ENCODE assay signal across 1 cellular context in the genomic region with DNA sequence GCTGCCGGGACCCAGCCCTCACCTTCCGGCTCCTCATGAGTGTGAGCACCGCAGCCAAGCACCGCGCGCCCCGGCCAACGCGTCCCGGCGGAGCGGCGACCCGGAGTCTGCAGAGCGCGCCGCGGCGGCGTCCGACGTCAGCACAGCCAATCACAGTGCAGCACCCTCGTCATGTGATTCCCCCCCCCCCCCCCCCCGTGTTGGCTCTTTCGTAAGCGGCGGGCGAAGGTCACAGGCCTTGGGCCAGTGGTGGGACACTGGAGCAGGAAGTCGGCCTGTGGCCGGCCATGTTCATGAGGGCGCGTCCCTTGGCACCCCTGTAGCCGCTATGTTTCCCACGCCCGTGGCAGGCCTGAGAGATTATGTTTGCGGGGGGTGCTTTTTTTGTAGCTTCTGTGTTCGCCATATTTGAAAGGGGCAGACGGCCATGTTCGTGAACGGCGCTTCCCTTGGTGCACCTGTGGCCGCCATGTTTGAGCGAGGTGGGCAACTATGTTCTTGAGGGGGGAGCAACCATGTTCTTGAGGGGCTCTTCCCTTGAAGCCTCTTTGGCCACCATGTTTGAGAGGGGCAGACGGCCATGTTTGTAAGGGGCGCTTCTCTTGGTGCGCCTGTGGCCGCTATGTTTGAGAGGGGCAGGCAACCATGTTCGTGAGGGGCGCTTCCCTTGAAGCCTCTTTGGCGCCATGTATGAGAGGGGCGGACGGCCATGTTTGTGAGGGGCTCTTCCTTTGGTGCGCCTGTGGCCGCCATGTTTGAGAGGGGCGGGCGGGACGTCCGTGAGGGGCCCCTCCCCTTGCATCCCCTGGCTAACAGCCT.
TF ChIP-seq lines count a peak whose summit lies in the region.

A gene (minus strand): TSS at position 123 of the 819 bp plus-strand sequence. CDS start 86 bp downstream, at position 37.

TF ChIP-seq in HepG2, 621 proteins besides CTCF, POLR2A, EP300 and RAD21 (continued from another document and continues in another):
- TF ChIP-seq, protein P1, sequence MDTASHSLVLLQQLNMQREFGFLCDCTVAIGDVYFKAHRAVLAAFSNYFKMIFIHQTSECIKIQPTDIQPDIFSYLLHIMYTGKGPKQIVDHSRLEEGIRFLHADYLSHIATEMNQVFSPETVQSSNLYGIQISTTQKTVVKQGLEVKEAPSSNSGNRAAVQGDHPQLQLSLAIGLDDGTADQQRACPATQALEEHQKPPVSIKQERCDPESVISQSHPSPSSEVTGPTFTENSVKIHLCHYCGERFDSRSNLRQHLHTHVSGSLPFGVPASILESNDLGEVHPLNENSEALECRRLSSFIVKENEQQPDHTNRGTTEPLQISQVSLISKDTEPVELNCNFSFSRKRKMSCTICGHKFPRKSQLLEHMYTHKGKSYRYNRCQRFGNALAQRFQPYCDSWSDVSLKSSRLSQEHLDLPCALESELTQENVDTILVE (CRISPR knock-in tag; IDR thresholded peaks at IDR 0.05), result peak; percentile 82
- TF ChIP-seq, protein P2, sequence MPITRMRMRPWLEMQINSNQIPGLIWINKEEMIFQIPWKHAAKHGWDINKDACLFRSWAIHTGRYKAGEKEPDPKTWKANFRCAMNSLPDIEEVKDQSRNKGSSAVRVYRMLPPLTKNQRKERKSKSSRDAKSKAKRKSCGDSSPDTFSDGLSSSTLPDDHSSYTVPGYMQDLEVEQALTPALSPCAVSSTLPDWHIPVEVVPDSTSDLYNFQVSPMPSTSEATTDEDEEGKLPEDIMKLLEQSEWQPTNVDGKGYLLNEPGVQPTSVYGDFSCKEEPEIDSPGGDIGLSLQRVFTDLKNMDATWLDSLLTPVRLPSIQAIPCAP (CRISPR knock-in tag; IDR thresholded peaks at IDR 0.05; ENCODE audit: low read depth), result no peak
- TF ChIP-seq CEBPB (IDR thresholded peaks at IDR 0.05; ENCODE audit: borderline replicate concordance, low read depth, low read length) (peak; percentile 76), HNRNPK (IDR thresholded peaks at IDR 0.05; ENCODE audit: low read depth, low read length, poor library complexity, severe bottlenecking) (peak; percentile 99), ZNF260 (CRISPR knock-in tag; IDR thresholded peaks at IDR 0.05; ENCODE audit: borderline replicate concordance, low read depth) (no peak), DMAP1 (CRISPR knock-in tag; IDR thresholded peaks at IDR 0.05) (peak; percentile 54; the same call in 1 of the 2 replicates), TBL1XR1 (IDR thresholded peaks at IDR 0.05; ENCODE audit: borderline replicate concordance, low read length, partially characterized antibody) (peak; percentile 63), ZNF296 (CRISPR knock-in tag; conservative IDR thresholded peaks at IDR 0.05) (0 out of 2 replicates have a peak, but pooled peaks have one; percentile 10), ZNF138 (CRISPR knock-in tag; IDR thresholded peaks at IDR 0.05; ENCODE audit: low read depth) (0 out of 2 replicates have a peak, but pooled peaks have one; percentile 63), MZF1 (CRISPR knock-in tag; IDR thresholded peaks at IDR 0.05; ENCODE audit: borderline replicate concordance) (no peak), NR3C1 (CRISPR knock-in tag; IDR thresholded peaks at IDR 0.05) (no peak), ZNF431 (CRISPR knock-in tag; IDR thresholded peaks at IDR 0.05; ENCODE audit: borderline replicate concordance, low read depth) (0 out of 2 replicates have a peak, but pooled peaks have one; percentile 45), SKI (IDR thresholded peaks at IDR 0.05; ENCODE audit: partially characterized antibody) (peak; percentile 73), THAP11 (CRISPR knock-in tag; IDR thresholded peaks at IDR 0.05) (peak; percentile 88), AGO1 (IDR thresholded peaks at IDR 0.05; ENCODE audit: low read depth, low read length, poor library complexity, severe bottlenecking) (no peak), PHF20 (CRISPR knock-in tag; IDR thresholded peaks at IDR 0.05) (peak; percentile 65), ZNF12 (CRISPR knock-in tag; IDR thresholded peaks at IDR 0.05) (0 out of 2 replicates have a peak, but pooled peaks have one; percentile 5), MAFG (CRISPR knock-in tag; IDR thresholded peaks at IDR 0.05) (no peak), HOXA3 (CRISPR knock-in tag; IDR thresholded peaks at IDR 0.05) (peak; percentile 100), ERF (CRISPR knock-in tag; IDR thresholded peaks at IDR 0.05) (peak; percentile 43; the same call in 1 of the 2 replicates), ZC3H13 (CRISPR knock-in tag; IDR thresholded peaks at IDR 0.05) (peak; percentile 53; the same call in 1 of the 2 replicates), ELF1 (CRISPR knock-in tag; IDR thresholded peaks at IDR 0.05) (peak; percentile 70), GABPA (IDR thresholded peaks at IDR 0.05; ENCODE audit: low read depth, low read length) (no peak), GABPA (CRISPR knock-in tag; IDR thresholded peaks at IDR 0.05; ENCODE audit: low read depth) (peak; percentile 80), IKZF4 (CRISPR knock-in tag; IDR thresholded peaks at IDR 0.05; ENCODE audit: borderline replicate concordance, low read depth, not compliant biosample characterization) (no peak), ZSCAN9 (CRISPR knock-in tag; IDR thresholded peaks at IDR 0.05; ENCODE audit: borderline replicate concordance) (0 out of 2 replicates have a peak, but pooled peaks have one; percentile 19), CCDC6 (CRISPR knock-in tag; IDR thresholded peaks at IDR 0.05) (0 out of 2 replicates have a peak, but pooled peaks have one; percentile 67), FOXK2 (IDR thresholded peaks at IDR 0.05) (no peak), SIX4 (CRISPR knock-in tag; IDR thresholded peaks at IDR 0.05) (no peak; the same call in 1 of the 2 replicates), ZBTB42 (CRISPR knock-in tag; IDR thresholded peaks at IDR 0.05) (peak; percentile 18; the same call in 1 of the 2 replicates), HNF4G (IDR thresholded peaks at IDR 0.05; ENCODE audit: borderline replicate concordance, low read depth, low read length) (peak; percentile 94), HNF4G (CRISPR knock-in tag; IDR thresholded peaks at IDR 0.05; ENCODE audit: borderline replicate concordance, low read depth) (peak; percentile 70), ATF7 (IDR thresholded peaks at IDR 0.05) (no peak), ATF7 (CRISPR knock-in tag; IDR thresholded peaks at IDR 0.05) (0 out of 2 replicates have a peak, but pooled peaks have one; percentile 23), ZFX (CRISPR knock-in tag; IDR thresholded peaks at IDR 0.05; ENCODE audit: low read depth) (peak; percentile 90), ZNF644 (CRISPR knock-in tag; IDR thresholded peaks at IDR 0.05; ENCODE audit: low read depth) (peak; percentile 22; the same call in 1 of the 2 replicates), ZNF556 (CRISPR knock-in tag; IDR thresholded peaks at IDR 0.05; ENCODE audit: borderline replicate concordance) (peak; percentile 57; the same call in 1 of the 2 replicates)
- TF ChIP-seq, protein P3, sequence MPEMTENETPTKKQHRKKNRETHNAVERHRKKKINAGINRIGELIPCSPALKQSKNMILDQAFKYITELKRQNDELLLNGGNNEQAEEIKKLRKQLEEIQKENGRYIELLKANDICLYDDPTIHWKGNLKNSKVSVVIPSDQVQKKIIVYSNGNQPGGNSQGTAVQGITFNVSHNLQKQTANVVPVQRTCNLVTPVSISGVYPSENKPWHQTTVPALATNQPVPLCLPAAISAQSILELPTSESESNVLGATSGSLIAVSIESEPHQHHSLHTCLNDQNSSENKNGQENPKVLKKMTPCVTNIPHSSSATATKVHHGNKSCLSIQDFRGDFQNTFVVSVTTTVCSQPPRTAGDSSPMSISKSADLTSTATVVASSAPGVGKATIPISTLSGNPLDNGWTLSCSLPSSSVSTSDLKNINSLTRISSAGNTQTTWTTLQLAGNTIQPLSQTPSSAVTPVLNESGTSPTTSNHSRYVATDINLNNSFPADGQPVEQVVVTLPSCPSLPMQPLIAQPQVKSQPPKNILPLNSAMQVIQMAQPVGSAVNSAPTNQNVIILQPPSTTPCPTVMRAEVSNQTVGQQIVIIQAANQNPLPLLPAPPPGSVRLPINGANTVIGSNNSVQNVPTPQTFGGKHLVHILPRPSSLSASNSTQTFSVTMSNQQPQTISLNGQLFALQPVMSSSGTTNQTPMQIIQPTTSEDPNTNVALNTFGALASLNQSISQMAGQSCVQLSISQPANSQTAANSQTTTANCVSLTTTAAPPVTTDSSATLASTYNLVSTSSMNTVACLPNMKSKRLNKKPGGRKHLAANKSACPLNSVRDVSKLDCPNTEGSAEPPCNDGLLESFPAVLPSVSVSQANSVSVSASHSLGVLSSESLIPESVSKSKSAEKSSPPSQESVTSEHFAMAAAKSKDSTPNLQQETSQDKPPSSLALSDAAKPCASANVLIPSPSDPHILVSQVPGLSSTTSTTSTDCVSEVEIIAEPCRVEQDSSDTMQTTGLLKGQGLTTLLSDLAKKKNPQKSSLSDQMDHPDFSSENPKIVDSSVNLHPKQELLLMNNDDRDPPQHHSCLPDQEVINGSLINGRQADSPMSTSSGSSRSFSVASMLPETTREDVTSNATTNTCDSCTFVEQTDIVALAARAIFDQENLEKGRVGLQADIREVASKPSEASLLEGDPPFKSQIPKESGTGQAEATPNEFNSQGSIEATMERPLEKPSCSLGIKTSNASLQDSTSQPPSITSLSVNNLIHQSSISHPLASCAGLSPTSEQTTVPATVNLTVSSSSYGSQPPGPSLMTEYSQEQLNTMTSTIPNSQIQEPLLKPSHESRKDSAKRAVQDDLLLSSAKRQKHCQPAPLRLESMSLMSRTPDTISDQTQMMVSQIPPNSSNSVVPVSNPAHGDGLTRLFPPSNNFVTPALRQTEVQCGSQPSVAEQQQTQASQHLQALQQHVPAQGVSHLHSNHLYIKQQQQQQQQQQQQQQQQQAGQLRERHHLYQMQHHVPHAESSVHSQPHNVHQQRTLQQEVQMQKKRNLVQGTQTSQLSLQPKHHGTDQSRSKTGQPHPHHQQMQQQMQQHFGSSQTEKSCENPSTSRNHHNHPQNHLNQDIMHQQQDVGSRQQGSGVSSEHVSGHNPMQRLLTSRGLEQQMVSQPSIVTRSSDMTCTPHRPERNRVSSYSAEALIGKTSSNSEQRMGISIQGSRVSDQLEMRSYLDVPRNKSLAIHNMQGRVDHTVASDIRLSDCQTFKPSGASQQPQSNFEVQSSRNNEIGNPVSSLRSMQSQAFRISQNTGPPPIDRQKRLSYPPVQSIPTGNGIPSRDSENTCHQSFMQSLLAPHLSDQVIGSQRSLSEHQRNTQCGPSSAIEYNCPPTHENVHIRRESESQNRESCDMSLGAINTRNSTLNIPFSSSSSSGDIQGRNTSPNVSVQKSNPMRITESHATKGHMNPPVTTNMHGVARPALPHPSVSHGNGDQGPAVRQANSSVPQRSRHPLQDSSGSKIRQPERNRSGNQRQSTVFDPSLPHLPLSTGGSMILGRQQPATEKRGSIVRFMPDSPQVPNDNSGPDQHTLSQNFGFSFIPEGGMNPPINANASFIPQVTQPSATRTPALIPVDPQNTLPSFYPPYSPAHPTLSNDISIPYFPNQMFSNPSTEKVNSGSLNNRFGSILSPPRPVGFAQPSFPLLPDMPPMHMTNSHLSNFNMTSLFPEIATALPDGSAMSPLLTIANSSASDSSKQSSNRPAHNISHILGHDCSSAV (CRISPR knock-in tag; IDR thresholded peaks at IDR 0.05; ENCODE audit: borderline replicate concordance), result no peak
- TF ChIP-seq, protein P4, sequence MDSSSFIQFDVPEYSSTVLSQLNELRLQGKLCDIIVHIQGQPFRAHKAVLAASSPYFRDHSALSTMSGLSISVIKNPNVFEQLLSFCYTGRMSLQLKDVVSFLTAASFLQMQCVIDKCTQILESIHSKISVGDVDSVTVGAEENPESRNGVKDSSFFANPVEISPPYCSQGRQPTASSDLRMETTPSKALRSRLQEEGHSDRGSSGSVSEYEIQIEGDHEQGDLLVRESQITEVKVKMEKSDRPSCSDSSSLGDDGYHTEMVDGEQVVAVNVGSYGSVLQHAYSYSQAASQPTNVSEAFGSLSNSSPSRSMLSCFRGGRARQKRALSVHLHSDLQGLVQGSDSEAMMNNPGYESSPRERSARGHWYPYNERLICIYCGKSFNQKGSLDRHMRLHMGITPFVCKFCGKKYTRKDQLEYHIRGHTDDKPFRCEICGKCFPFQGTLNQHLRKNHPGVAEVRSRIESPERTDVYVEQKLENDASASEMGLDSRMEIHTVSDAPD (CRISPR knock-in tag; IDR thresholded peaks at IDR 0.05), result peak; percentile 59; the same call in 1 of the 2 replicates
- TF ChIP-seq, protein P5, sequence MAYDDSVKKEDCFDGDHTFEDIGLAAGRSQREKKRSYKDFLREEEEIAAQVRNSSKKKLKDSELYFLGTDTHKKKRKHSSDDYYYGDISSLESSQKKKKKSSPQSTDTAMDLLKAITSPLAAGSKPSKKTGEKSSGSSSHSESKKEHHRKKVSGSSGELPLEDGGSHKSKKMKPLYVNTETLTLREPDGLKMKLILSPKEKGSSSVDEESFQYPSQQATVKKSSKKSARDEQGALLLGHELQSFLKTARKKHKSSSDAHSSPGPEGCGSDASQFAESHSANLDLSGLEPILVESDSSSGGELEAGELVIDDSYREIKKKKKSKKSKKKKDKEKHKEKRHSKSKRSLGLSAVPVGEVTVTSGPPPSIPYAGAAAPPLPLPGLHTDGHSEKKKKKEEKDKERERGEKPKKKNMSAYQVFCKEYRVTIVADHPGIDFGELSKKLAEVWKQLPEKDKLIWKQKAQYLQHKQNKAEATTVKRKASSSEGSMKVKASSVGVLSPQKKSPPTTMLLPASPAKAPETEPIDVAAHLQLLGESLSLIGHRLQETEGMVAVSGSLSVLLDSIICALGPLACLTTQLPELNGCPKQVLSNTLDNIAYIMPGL (CRISPR knock-in tag; IDR thresholded peaks at IDR 0.05; ENCODE audit: borderline replicate concordance in 1 of 2, low read depth in 1 of 2), result peak; percentile 16 to 66
- TF ChIP-seq, protein P6, sequence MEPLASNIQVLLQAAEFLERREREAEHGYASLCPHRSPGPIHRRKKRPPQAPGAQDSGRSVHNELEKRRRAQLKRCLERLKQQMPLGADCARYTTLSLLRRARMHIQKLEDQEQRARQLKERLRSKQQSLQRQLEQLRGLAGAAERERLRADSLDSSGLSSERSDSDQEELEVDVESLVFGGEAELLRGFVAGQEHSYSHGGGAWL (CRISPR knock-in tag; IDR thresholded peaks at IDR 0.05), result no peak
- TF ChIP-seq, protein P7, sequence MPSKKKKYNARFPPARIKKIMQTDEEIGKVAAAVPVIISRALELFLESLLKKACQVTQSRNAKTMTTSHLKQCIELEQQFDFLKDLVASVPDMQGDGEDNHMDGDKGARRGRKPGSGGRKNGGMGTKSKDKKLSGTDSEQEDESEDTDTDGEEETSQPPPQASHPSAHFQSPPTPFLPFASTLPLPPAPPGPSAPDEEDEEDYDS (CRISPR knock-in tag; IDR thresholded peaks at IDR 0.05), result peak; percentile 26; the same call in 1 of the 2 replicates
- TF ChIP-seq, protein P8, sequence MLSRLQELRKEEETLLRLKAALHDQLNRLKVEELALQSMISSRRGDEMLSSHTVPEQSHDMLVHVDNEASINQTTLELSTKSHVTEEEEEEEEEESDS (CRISPR knock-in tag; IDR thresholded peaks at IDR 0.05; ENCODE audit: borderline replicate concordance), result no peak
